Comparison of ENCODE assay signal across 1 cellular context in the genomic region with DNA sequence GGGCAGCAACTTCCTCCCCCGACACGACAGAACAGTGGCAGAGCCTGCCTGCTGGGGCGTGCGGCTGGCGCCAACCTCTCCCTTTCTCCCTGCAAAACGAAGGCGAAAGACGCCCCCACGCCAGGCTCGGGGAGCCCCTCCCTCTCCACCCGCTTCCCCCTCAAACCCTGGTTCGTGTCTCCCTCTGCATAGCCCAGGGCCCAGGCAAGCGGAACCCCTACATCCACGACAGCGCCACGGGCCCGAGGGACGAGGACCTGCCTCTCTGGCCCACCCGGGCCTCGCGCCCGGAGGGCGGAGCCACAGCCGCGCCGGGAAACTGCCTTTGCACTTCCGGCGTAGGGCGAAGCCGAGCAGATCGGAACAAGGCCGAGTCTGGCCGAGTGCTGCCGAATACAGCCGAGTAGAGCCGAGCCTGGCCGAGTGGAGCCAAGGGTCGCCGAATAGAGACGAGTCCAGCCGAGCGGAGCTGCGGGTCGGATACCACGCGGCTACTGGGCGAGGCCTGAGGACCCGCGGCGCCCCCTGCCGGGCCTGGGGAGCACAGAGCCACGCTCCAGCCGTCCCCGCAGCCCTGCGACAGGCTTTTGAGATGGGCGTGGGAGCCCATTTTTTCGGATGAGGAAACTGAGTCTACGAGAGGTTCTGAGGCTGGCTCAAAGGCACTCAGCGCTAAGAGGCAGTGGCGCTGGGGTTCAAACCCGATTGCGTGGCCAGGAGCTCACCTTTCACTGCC.
TF ChIP-seq lines count a peak whose summit lies in the region.

No MANE protein-coding gene starts in this region.

TF ChIP-seq in HepG2, 621 proteins besides CTCF, POLR2A, EP300 and RAD21 (continued from another document and continues in another):
- TF ChIP-seq, protein P1, sequence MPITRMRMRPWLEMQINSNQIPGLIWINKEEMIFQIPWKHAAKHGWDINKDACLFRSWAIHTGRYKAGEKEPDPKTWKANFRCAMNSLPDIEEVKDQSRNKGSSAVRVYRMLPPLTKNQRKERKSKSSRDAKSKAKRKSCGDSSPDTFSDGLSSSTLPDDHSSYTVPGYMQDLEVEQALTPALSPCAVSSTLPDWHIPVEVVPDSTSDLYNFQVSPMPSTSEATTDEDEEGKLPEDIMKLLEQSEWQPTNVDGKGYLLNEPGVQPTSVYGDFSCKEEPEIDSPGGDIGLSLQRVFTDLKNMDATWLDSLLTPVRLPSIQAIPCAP (CRISPR knock-in tag; IDR thresholded peaks at IDR 0.05; ENCODE audit: low read depth), result 0 out of 2 replicates have a peak, but pooled peaks have one; percentile 32
- TF ChIP-seq ZFYVE20 (CRISPR knock-in tag; IDR thresholded peaks at IDR 0.05; ENCODE audit: borderline replicate concordance, low read depth) (no peak), ETV5 (CRISPR knock-in tag; IDR thresholded peaks at IDR 0.05; ENCODE audit: borderline replicate concordance) (peak; percentile 83), KLF12 (CRISPR knock-in tag; IDR thresholded peaks at IDR 0.05; ENCODE audit: borderline replicate concordance) (peak; percentile 80; the same call in 1 of the 2 replicates), NFE2L2 (IDR thresholded peaks at IDR 0.05; ENCODE audit: low read length) (no peak), ZNF335 (CRISPR knock-in tag; IDR thresholded peaks at IDR 0.05) (peak; percentile 51; the same call in 1 of the 2 replicates), BRCA1 (CRISPR knock-in tag; IDR thresholded peaks at IDR 0.05) (peak; percentile 93; the same call in 1 of the 2 replicates), GFI1 (CRISPR knock-in tag; IDR thresholded peaks at IDR 0.05; ENCODE audit: borderline replicate concordance) (0 out of 2 replicates have a peak, but pooled peaks have one; percentile 35), ZNF724P (CRISPR knock-in tag; IDR thresholded peaks at IDR 0.05; ENCODE audit: borderline replicate concordance) (peak; percentile 88; the same call in 1 of the 2 replicates), CC2D1A (CRISPR knock-in tag; IDR thresholded peaks at IDR 0.05) (0 out of 2 replicates have a peak, but pooled peaks have one; percentile 46), ZBTB20 (CRISPR knock-in tag; IDR thresholded peaks at IDR 0.05; ENCODE audit: borderline replicate concordance, low read depth) (0 out of 2 replicates have a peak, but pooled peaks have one; percentile 35), FOXP1 (IDR thresholded peaks at IDR 0.05) (no peak), FOXP1 (CRISPR knock-in tag; IDR thresholded peaks at IDR 0.05) (no peak), NBN (conservative IDR thresholded peaks at IDR 0.05) (no peak), REPIN1 (CRISPR knock-in tag; IDR thresholded peaks at IDR 0.05; ENCODE audit: borderline replicate concordance, low read depth) (peak; percentile 44; the same call in 1 of the 2 replicates), ZNF264 (CRISPR knock-in tag; IDR thresholded peaks at IDR 0.05) (peak; percentile 58; the same call in 1 of the 2 replicates), ZNF234 (CRISPR knock-in tag; conservative IDR thresholded peaks at IDR 0.05) (no peak), SALL2 (CRISPR knock-in tag; IDR thresholded peaks at IDR 0.05) (peak; percentile 83; the same call in 1 of the 2 replicates), CBX5 (CRISPR knock-in tag; IDR thresholded peaks at IDR 0.05; ENCODE audit: borderline replicate concordance) (no peak; the same call in 1 of the 2 replicates), ZNF12 (CRISPR knock-in tag; IDR thresholded peaks at IDR 0.05) (no peak), ZNF331 (CRISPR knock-in tag; IDR thresholded peaks at IDR 0.05) (0 out of 2 replicates have a peak, but pooled peaks have one; percentile 5), ZNF841 (CRISPR knock-in tag; IDR thresholded peaks at IDR 0.05; ENCODE audit: borderline replicate concordance) (no peak), HIVEP1 (CRISPR knock-in tag; IDR thresholded peaks at IDR 0.05) (0 out of 2 replicates have a peak, but pooled peaks have one; percentile 28), ZNF253 (CRISPR knock-in tag; IDR thresholded peaks at IDR 0.05; ENCODE audit: borderline replicate concordance) (no peak), ZNF383 (CRISPR knock-in tag; IDR thresholded peaks at IDR 0.05; ENCODE audit: borderline replicate concordance) (peak; percentile 55; the same call in 1 of the 2 replicates), ETV6 (CRISPR knock-in tag; conservative IDR thresholded peaks at IDR 0.05) (no peak), SRSF9 (IDR thresholded peaks at IDR 0.05; ENCODE audit: borderline replicate concordance, insufficient read depth, low read depth, low read length, poor library complexity, severe bottlenecking) (no peak), ZNF432 (CRISPR knock-in tag; IDR thresholded peaks at IDR 0.05; ENCODE audit: borderline replicate concordance) (no peak), ARID2 (CRISPR knock-in tag; IDR thresholded peaks at IDR 0.05; ENCODE audit: borderline replicate concordance) (peak; percentile 52; the same call in 1 of the 2 replicates), ARNTL (CRISPR knock-in tag; IDR thresholded peaks at IDR 0.05) (0 out of 2 replicates have a peak, but pooled peaks have one; percentile 27), ATRX (CRISPR knock-in tag; IDR thresholded peaks at IDR 0.05; ENCODE audit: borderline replicate concordance) (0 out of 2 replicates have a peak, but pooled peaks have one; percentile 60), JARID2 (CRISPR knock-in tag; IDR thresholded peaks at IDR 0.05; ENCODE audit: insufficient replicate concordance) (no peak), ZNF296 (CRISPR knock-in tag; conservative IDR thresholded peaks at IDR 0.05) (peak; percentile 73; the same call in 1 of the 2 replicates), YEATS2 (CRISPR knock-in tag; IDR thresholded peaks at IDR 0.05; ENCODE audit: borderline replicate concordance) (peak; percentile 91), RXRB (CRISPR knock-in tag; IDR thresholded peaks at IDR 0.05; ENCODE audit: borderline replicate concordance) (no peak; the same call in 1 of the 2 replicates)
- TF ChIP-seq, protein P2, sequence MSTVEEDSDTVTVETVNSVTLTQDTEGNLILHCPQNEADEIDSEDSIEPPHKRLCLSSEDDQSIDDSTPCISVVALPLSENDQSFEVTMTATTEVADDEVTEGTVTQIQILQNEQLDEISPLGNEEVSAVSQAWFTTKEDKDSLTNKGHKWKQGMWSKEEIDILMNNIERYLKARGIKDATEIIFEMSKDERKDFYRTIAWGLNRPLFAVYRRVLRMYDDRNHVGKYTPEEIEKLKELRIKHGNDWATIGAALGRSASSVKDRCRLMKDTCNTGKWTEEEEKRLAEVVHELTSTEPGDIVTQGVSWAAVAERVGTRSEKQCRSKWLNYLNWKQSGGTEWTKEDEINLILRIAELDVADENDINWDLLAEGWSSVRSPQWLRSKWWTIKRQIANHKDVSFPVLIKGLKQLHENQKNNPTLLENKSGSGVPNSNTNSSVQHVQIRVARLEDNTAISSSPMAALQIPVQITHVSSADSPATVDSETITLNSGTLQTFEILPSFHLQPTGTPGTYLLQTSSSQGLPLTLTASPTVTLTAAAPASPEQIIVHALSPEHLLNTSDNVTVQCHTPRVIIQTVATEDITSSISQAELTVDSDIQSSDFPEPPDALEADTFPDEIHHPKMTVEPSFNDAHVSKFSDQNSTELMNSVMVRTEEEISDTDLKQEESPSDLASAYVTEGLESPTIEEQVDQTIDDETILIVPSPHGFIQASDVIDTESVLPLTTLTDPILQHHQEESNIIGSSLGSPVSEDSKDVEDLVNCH (CRISPR knock-in tag; IDR thresholded peaks at IDR 0.05), result no peak
- TF ChIP-seq, protein P3, sequence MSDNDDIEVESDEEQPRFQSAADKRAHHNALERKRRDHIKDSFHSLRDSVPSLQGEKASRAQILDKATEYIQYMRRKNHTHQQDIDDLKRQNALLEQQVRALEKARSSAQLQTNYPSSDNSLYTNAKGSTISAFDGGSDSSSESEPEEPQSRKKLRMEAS (IDR thresholded peaks at IDR 0.05), result peak; percentile 91
- TF ChIP-seq, protein P4, sequence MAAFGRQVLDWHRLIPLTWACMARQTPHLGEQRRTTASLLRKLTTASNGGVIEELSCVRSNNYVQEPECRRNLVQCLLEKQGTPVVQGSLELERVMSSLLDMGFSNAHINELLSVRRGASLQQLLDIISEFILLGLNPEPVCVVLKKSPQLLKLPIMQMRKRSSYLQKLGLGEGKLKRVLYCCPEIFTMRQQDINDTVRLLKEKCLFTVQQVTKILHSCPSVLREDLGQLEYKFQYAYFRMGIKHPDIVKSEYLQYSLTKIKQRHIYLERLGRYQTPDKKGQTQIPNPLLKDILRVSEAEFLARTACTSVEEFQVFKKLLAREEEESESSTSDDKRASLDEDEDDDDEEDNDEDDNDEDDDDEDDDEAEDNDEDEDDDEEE (CRISPR knock-in tag; IDR thresholded peaks at IDR 0.05), result peak; percentile 53
- TF ChIP-seq, protein P5, sequence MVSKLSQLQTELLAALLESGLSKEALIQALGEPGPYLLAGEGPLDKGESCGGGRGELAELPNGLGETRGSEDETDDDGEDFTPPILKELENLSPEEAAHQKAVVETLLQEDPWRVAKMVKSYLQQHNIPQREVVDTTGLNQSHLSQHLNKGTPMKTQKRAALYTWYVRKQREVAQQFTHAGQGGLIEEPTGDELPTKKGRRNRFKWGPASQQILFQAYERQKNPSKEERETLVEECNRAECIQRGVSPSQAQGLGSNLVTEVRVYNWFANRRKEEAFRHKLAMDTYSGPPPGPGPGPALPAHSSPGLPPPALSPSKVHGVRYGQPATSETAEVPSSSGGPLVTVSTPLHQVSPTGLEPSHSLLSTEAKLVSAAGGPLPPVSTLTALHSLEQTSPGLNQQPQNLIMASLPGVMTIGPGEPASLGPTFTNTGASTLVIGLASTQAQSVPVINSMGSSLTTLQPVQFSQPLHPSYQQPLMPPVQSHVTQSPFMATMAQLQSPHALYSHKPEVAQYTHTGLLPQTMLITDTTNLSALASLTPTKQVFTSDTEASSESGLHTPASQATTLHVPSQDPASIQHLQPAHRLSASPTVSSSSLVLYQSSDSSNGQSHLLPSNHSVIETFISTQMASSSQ (IDR thresholded peaks at IDR 0.05; ENCODE audit: low read depth), result no peak
- TF ChIP-seq, protein P5 (CRISPR knock-in tag; IDR thresholded peaks at IDR 0.05; ENCODE audit: borderline replicate concordance), result peak; percentile 37; the same call in 1 of the 2 replicates
- TF ChIP-seq, protein P6, sequence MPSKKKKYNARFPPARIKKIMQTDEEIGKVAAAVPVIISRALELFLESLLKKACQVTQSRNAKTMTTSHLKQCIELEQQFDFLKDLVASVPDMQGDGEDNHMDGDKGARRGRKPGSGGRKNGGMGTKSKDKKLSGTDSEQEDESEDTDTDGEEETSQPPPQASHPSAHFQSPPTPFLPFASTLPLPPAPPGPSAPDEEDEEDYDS (CRISPR knock-in tag; IDR thresholded peaks at IDR 0.05), result peak; percentile 59; the same call in 1 of the 2 replicates
- TF ChIP-seq, protein P7, sequence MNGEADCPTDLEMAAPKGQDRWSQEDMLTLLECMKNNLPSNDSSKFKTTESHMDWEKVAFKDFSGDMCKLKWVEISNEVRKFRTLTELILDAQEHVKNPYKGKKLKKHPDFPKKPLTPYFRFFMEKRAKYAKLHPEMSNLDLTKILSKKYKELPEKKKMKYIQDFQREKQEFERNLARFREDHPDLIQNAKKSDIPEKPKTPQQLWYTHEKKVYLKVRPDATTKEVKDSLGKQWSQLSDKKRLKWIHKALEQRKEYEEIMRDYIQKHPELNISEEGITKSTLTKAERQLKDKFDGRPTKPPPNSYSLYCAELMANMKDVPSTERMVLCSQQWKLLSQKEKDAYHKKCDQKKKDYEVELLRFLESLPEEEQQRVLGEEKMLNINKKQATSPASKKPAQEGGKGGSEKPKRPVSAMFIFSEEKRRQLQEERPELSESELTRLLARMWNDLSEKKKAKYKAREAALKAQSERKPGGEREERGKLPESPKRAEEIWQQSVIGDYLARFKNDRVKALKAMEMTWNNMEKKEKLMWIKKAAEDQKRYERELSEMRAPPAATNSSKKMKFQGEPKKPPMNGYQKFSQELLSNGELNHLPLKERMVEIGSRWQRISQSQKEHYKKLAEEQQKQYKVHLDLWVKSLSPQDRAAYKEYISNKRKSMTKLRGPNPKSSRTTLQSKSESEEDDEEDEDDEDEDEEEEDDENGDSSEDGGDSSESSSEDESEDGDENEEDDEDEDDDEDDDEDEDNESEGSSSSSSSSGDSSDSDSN (CRISPR knock-in tag; IDR thresholded peaks at IDR 0.05), result peak; percentile 60
- TF ChIP-seq, protein P8, sequence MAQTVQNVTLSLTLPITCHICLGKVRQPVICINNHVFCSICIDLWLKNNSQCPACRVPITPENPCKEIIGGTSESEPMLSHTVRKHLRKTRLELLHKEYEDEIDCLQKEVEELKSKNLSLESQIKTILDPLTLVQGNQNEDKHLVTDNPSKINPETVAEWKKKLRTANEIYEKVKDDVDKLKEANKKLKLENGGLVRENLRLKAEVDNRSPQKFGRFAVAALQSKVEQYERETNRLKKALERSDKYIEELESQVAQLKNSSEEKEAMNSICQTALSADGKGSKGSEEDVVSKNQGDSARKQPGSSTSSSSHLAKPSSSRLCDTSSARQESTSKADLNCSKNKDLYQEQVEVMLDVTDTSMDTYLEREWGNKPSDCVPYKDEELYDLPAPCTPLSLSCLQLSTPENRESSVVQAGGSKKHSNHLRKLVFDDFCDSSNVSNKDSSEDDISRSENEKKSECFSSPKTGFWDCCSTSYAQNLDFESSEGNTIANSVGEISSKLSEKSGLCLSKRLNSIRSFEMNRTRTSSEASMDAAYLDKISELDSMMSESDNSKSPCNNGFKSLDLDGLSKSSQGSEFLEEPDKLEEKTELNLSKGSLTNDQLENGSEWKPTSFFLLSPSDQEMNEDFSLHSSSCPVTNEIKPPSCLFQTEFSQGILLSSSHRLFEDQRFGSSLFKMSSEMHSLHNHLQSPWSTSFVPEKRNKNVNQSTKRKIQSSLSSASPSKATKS (CRISPR knock-in tag; IDR thresholded peaks at IDR 0.05), result peak; percentile 50
- TF ChIP-seq, protein P9, sequence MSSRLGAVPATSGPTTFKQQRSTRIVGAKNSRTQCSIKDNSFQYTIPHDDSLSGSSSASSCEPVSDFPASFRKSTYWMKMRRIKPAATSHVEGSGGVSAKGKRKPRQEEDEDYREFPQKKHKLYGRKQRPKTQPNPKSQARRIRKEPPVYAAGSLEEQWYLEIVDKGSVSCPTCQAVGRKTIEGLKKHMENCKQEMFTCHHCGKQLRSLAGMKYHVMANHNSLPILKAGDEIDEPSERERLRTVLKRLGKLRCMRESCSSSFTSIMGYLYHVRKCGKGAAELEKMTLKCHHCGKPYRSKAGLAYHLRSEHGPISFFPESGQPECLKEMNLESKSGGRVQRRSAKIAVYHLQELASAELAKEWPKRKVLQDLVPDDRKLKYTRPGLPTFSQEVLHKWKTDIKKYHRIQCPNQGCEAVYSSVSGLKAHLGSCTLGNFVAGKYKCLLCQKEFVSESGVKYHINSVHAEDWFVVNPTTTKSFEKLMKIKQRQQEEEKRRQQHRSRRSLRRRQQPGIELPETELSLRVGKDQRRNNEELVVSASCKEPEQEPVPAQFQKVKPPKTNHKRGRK (CRISPR knock-in tag; IDR thresholded peaks at IDR 0.05), result no peak
